13 cellular contexts compared by ENCODE assay signal in the genomic region with DNA sequence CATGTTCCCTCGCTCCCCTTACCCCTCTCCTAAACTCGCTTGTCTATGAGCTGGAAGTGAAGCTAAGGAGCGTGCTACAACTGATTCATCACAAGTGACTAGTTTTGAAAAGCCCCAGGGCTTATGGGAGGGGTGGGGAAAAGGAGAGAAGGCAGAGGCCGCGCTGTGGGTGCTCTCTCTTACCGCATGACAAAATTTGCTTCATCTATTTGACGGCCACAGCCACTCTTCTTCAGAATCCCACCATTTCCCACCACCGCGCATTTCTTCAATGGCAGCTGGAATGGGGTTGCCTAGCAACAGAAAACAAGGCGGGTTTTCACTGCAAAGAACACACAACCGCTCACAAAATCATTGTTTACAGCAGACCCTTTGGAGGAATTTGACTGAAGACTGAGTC.
DNase-seq lines count a peak whose midpoint lies in the region; ATAC-seq lines count a peak whose summit lies in the region.
"Had no signal": no experiment of that assay in that cellular context is flagged by ENCODE, and none has a peak within 500 bp of the region (broad histone marks: within the 10 kb centered on the region; RNA-seq: fewer than 3 reads in every experiment).

No MANE protein-coding gene starts in this region.

- WGBS in right cardiac atrium = 61% methylated on average over 11 of the region's 11 CpGs
- WGBS in ectodermal cell, 2 experiments = 34 to 38% methylated on average over 11 of the region's 11 CpGs

- H3K36me3 ChIP-seq in ectodermal cell (ENCODE audit: control insufficient read depth, insufficient read depth, low read length) = no peaks in the 10 kb centered on the region

- intact Hi-C loops in right cardiac atrium (cut with DNase I) (no loop called here), cardiac septum (cut with DNase I) (no loop called here)

- no peak overlapping the region for H3K4me3 ChIP-seq in right cardiac atrium (ENCODE audit: low read length)
- no peak overlapping the region for H3K4me3 ChIP-seq in ectodermal cell (ENCODE audit: insufficient read depth, low read depth, low read length)

- H3K27ac ChIP-seq in right cardiac atrium (ENCODE audit: low read length) = no peak overlapping the region
- H3K27ac ChIP-seq in ectodermal cell (ENCODE audit: insufficient read depth, low read depth, low read length, poor library complexity, severe bottlenecking) = peak overlapping the region; percentile 89

- DNase-seq in right cardiac atrium (peak in 1 of 3 donors; percentile 40), cardiac septum (ENCODE audit: low spot score) (no peak), left kidney (ENCODE audit: low read depth, low spot score) (peak; percentile 64), NCI-H510A (lab: John Stamatoyannopoulos, UW) (no peak), DMS79 treated with DMSO at 0.1 percent for 48 hours (lab: John Stamatoyannopoulos, UW) (no peak)
- DNase-seq: activated CD8-positive, alpha-beta T cell treated with anti-CD3 and anti-CD28 coated beads for 36 hours; activated effector memory CD4-positive, alpha-beta T cell treated with Interleukin-2 at 50 U/mL for 16 hours; NCI-H1436; NCI-H774; stimulated activated CD4-positive, alpha-beta T cell treated with anti-CD3 and anti-CD28 coated beads, Interleukin-4, amount 100 ng/mL, for 1 hour had no signal

- ATAC-seq in right cardiac atrium (peak; percentile 20 to 63), HG03565 (IDR thresholded peaks at IDR 0.05; ENCODE audit: unreplicated experiment) (no peak), HG02571 (IDR thresholded peaks at IDR 0.05; ENCODE audit: unreplicated experiment) (no peak)
- ATAC-seq: activated CD8-positive, alpha-beta T cell treated with anti-CD3 and anti-CD28 coated beads for 36 hours had no signal

- no peaks in the 10 kb centered on the region for H3K27me3 ChIP-seq in right cardiac atrium (ENCODE audit: control insufficient read depth, insufficient read depth)
- no peaks in the 10 kb centered on the region for H3K27me3 ChIP-seq in ectodermal cell (ENCODE audit: control insufficient read depth, insufficient read depth, low read length, poor library complexity, severe bottlenecking)

- H3K4me1 ChIP-seq in right cardiac atrium (ENCODE audit: control insufficient read depth, insufficient read depth, low read length) = no peaks in the 10 kb centered on the region
- peaks cover 28% of the 10 kb centered on the region for H3K4me1 ChIP-seq in ectodermal cell (ENCODE audit: control insufficient read depth, insufficient read depth, low read length)

- H3K9me3 ChIP-seq in right cardiac atrium (ENCODE audit: control insufficient read depth, low read length) (no peaks in the 10 kb centered on the region), ectodermal cell (ENCODE audit: control insufficient read depth, low read length) (no peaks in the 10 kb centered on the region)

Comparison
In these comparisons a context has a peak if more than half of its experiments do, and no peak if none do; other contexts are left out.
1. ATAC-seq: peak in right cardiac atrium (2 of 2); none in HG03565 (single experiment) and HG02571 (single experiment).